ENCODE assay signal across 10 cellular contexts in genomic region chr22:50171319-50171964, GRCh38. TPM values are rescaled to one million over a fixed set of nuclear protein-coding genes. Genes with fewer than 3 reads are reported as not detected.
DNase-seq lines count a peak whose midpoint lies in the region; TF ChIP-seq lines count a peak whose summit lies in the region.
"Had no signal": no experiment of that assay in that cellular context is flagged by ENCODE, and none has a peak within 500 bp of the region (broad histone marks: within the 10 kb centered on the region; RNA-seq: fewer than 3 reads in every experiment).

No MANE protein-coding gene starts in this region.

- TF ChIP-seq POLR2A in spleen (IDR thresholded peaks at IDR 0.05): no peak

- no peak for DNase-seq in T-helper 1 cell
- DNase-seq in activated T-helper 1 cell treated with anti-CD3 and anti-CD28 coated beads, Interleukin-12 subunit alpha, Interleukin-12 subunit beta, Interleukin-2, Interleukin-4 antibody, amounts not matched to agents 30 ng/mL and 10 ng/mL and 1 ng/mL, durations not matched to agents 14 hours and 24 hours and 36 hours (ENCODE audit: low spot score): no peak
- peak; percentile 75 for DNase-seq in spleen
- DNase-seq in OCI-M1 (lab: John Stamatoyannopoulos, UW): no peak
- no peak for DNase-seq in NOMO-1 treated with dmso at 0.1 percent for 144 hours (lab: John Stamatoyannopoulos, UW; ENCODE audit: unreplicated experiment)
- no peak for DNase-seq in activated gamma-delta T cell (lab: John Stamatoyannopoulos, UW)
- DNase-seq: MG63 had no signal

- H3K4me3 ChIP-seq in iPS-11a (ENCODE audit: low read depth, low read length) (peak overlapping the region; percentile 78), spleen (peak overlapping the region in 2 of 8 donors; percentile 28 to 74)
- H3K4me3 ChIP-seq: MG63 had no signal

- peaks cover 4 to 45% (median 25%) of the 10 kb centered on the region in 6 donors for H3K4me1 ChIP-seq in spleen

- H3K36me3 ChIP-seq in spleen: no peaks in the 10 kb centered on the region
- H3K36me3 ChIP-seq: adrenal gland, MG63 had no signal

- H3K27me3 Mint-ChIP-seq in T-helper 1 cell treated with Interleukin-12 subunit alpha and Interleukin-12 subunit beta and Interleukin-4 antibody, amounts not matched to agents 30 μg/mL and 1 μg/mL, for 36 hours (ENCODE audit: low read depth): peaks cover 46% of the 10 kb centered on the region
- H3K27me3 Mint-ChIP-seq in activated T-helper 1 cell treated with anti-CD3 and anti-CD28 coated beads, Interleukin-12 subunit alpha, Interleukin-12 subunit beta, Interleukin-2, Interleukin-4 antibody, amounts not matched to agents 30 ng/mL and 10 ng/mL and 1 ng/mL, durations not matched to agents 14 hours and 24 hours and 36 hours (ENCODE audit: insufficient read depth): peaks cover 37% of the 10 kb centered on the region

- H3K9me3 Mint-ChIP-seq in T-helper 1 cell treated with Interleukin-12 subunit alpha and Interleukin-12 subunit beta and Interleukin-4 antibody, amounts not matched to agents 30 μg/mL and 1 μg/mL, for 36 hours: no peaks in the 10 kb centered on the region
- no peaks in the 10 kb centered on the region for H3K9me3 Mint-ChIP-seq in activated T-helper 1 cell treated with anti-CD3 and anti-CD28 coated beads, Interleukin-12 subunit alpha, Interleukin-12 subunit beta, Interleukin-2, Interleukin-4 antibody, amounts not matched to agents 30 ng/mL and 10 ng/mL and 1 ng/mL, durations not matched to agents 14 hours and 24 hours and 36 hours

- peaks cover 0 to 80% (median 33%) of the 10 kb centered on the region in 7 donors for H3K27me3 ChIP-seq in spleen (replicated peaks in 1 of 7)

- H3K27ac ChIP-seq in spleen: no peak overlapping the region
- H3K27ac ChIP-seq: adrenal gland had no signal

- intact Hi-C loops in activated T-helper 1 cell treated with anti-CD3 and anti-CD28 coated beads, Interleukin-12 subunit alpha, Interleukin-12 subunit beta, Interleukin-2, Interleukin-4 antibody, amounts not matched to agents 30 ng/mL and 10 ng/mL and 1 ng/mL, durations not matched to agents 14 hours and 24 hours and 36 hours (cut with micrococcal nuclease): loop anchor here (2.0 kb wide), 1 partner anchor 13 kb away; the partner anchor contains the start of gene TRABD
- intact Hi-C loops in spleen (cut with DNase I; ENCODE audit: low total_unique reads): no loop called here

- H3K27ac Mint-ChIP-seq in T-helper 1 cell treated with Interleukin-12 subunit alpha and Interleukin-12 subunit beta and Interleukin-4 antibody, amounts not matched to agents 30 μg/mL and 1 μg/mL, for 36 hours: no peak overlapping the region
- H3K27ac Mint-ChIP-seq in activated T-helper 1 cell treated with anti-CD3 and anti-CD28 coated beads, Interleukin-12 subunit alpha, Interleukin-12 subunit beta, Interleukin-2, Interleukin-4 antibody, amounts not matched to agents 30 ng/mL and 10 ng/mL and 1 ng/mL, durations not matched to agents 14 hours and 24 hours and 36 hours: peak overlapping the region; percentile 55

- peak overlapping the region; percentile 71 for H3K4me3 Mint-ChIP-seq in T-helper 1 cell treated with Interleukin-12 subunit alpha and Interleukin-12 subunit beta and Interleukin-4 antibody, amounts not matched to agents 30 μg/mL and 1 μg/mL, for 36 hours
- H3K4me3 Mint-ChIP-seq in activated T-helper 1 cell treated with anti-CD3 and anti-CD28 coated beads, Interleukin-12 subunit alpha, Interleukin-12 subunit beta, Interleukin-2, Interleukin-4 antibody, amounts not matched to agents 30 ng/mL and 10 ng/mL and 1 ng/mL, durations not matched to agents 14 hours and 24 hours and 36 hours: peak overlapping the region; percentile 73

- no peaks in the 10 kb centered on the region for H3K9me3 ChIP-seq in spleen
- H3K9me3 ChIP-seq: adrenal gland, MG63 had no signal

- H3K4me1 Mint-ChIP-seq in T-helper 1 cell treated with Interleukin-12 subunit alpha and Interleukin-12 subunit beta and Interleukin-4 antibody, amounts not matched to agents 30 μg/mL and 1 μg/mL, for 36 hours (ENCODE audit: low read depth): no peaks in the 10 kb centered on the region
- H3K4me1 Mint-ChIP-seq in activated T-helper 1 cell treated with anti-CD3 and anti-CD28 coated beads, Interleukin-12 subunit alpha, Interleukin-12 subunit beta, Interleukin-2, Interleukin-4 antibody, amounts not matched to agents 30 ng/mL and 10 ng/mL and 1 ng/mL, durations not matched to agents 14 hours and 24 hours and 36 hours (ENCODE audit: low read depth): no peaks in the 10 kb centered on the region

- WGBS in spleen, 5 donors: 79 to 85% (median 84%) methylated on average over 11 to 15 of the region's 15 CpGs

- peaks cover 2% of the 10 kb centered on the region for H3K36me3 Mint-ChIP-seq in T-helper 1 cell treated with Interleukin-12 subunit alpha and Interleukin-12 subunit beta and Interleukin-4 antibody, amounts not matched to agents 30 μg/mL and 1 μg/mL, for 36 hours (ENCODE audit: low read depth)
- H3K36me3 Mint-ChIP-seq in activated T-helper 1 cell treated with anti-CD3 and anti-CD28 coated beads, Interleukin-12 subunit alpha, Interleukin-12 subunit beta, Interleukin-2, Interleukin-4 antibody, amounts not matched to agents 30 ng/mL and 10 ng/mL and 1 ng/mL, durations not matched to agents 14 hours and 24 hours and 36 hours (ENCODE audit: low read depth): no peaks in the 10 kb centered on the region

- TF ChIP-seq CTCF in spleen (IDR thresholded peaks at IDR 0.05 in 8 of 11, conservative IDR thresholded peaks at IDR 0.05 in 3 of 11): no peak

RNA-seq across cellular contexts. Expression of gene PANX2, which starts 0.9 kb away (rescaled TPM):
- total RNA-seq in activated T-helper 1 cell treated with anti-CD3 and anti-CD28 coated beads, Interleukin-12 subunit alpha, Interleukin-12 subunit beta, Interleukin-2, Interleukin-4 antibody, amounts not matched to agents 30 ng/mL and 10 ng/mL and 1 ng/mL, durations not matched to agents 14 hours and 24 hours and 36 hours: 0.36 and 0.64 TPM in 2 replicates
- total RNA-seq in spleen: 1 to 10 TPM in 6 of 7 donors, under 1 TPM in 1; 0.39 to 4.6 (median 2.4) TPM
- under 1 TPM; 0.11 to 0.67 (median 0.24) TPM for polyA plus RNA-seq in spleen

RNA-seq across cellular contexts. Expression of gene TRABD, which starts 14.3 kb away (rescaled TPM):
- 94.1 and 96.8 TPM in 2 replicates for total RNA-seq in activated T-helper 1 cell treated with anti-CD3 and anti-CD28 coated beads, Interleukin-12 subunit alpha, Interleukin-12 subunit beta, Interleukin-2, Interleukin-4 antibody, amounts not matched to agents 30 ng/mL and 10 ng/mL and 1 ng/mL, durations not matched to agents 14 hours and 24 hours and 36 hours
- 10 to 100 TPM; 49.8 to 66.5 (median 57.7) TPM for total RNA-seq in spleen
- polyA plus RNA-seq in spleen: 10 to 100 TPM; 43.3 to 85.8 (median 77.9) TPM

RNA-seq across cellular contexts. Expression of gene SELENOO, which starts 29.4 kb away (rescaled TPM):
- 23.7 and 25.9 TPM in 2 replicates for total RNA-seq in activated T-helper 1 cell treated with anti-CD3 and anti-CD28 coated beads, Interleukin-12 subunit alpha, Interleukin-12 subunit beta, Interleukin-2, Interleukin-4 antibody, amounts not matched to agents 30 ng/mL and 10 ng/mL and 1 ng/mL, durations not matched to agents 14 hours and 24 hours and 36 hours
- 10 to 100 TPM; 25.4 to 31.7 (median 29.3) TPM for total RNA-seq in spleen
- polyA plus RNA-seq in spleen: 10 to 100 TPM; 26.2 to 70.8 (median 47.0) TPM
